ENCODE assay signal across 26 cellular contexts in the genomic region with DNA sequence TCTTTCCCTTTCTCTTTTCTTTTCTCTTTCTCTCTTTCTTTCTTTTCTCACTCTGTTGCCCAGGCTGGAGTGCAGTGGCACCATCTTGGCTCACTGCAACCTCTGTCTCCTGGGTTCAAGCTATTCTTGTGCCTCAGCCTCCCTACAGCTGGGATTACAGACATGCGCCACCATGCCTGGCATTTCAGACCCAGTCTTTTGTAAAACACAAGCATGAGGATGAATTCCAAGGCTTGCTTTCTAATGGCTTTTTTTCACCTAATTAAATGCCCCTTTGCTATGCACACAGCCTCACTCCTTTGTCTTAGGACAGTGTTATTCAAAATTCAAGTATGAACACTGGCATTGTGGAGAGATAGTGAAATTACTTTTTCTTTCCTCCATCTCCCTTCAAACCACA.
"Had no signal": no experiment of that assay in that cellular context is flagged by ENCODE, and none has a peak within 500 bp of the region (broad histone marks: within the 10 kb centered on the region; RNA-seq: fewer than 3 reads in every experiment).

No MANE protein-coding gene starts in this region.

- H3K27ac ChIP-seq: adrenal gland, ascending aorta, brain microvascular endothelial cell, foreskin keratinocyte, ovary, prostate gland, spleen, thoracic aorta, VCaP had no signal

- DNase-seq: activated CD4-positive, alpha-beta T cell treated with anti-CD3 and anti-CD28 coated beads, Interleukin-2, amount 50 U/mL, for 1 hour; activated CD4-positive, CD25-positive, alpha-beta regulatory T cell treated with anti-CD3 and anti-CD28 coated beads, Interleukin-2, amount 50 U/mL, for 72 hours; activated CD8-positive, alpha-beta memory T cell treated with anti-CD3 and anti-CD28 coated beads for 24 hours; activated CD8-positive, alpha-beta memory T cell treated with anti-CD3 and anti-CD28 coated beads, Interleukin-2, amount 50 U/mL, for 4 hours; activated effector memory CD4-positive, alpha-beta T cell treated with anti-CD3 and anti-CD28 coated beads, Interleukin-2, amount 50 U/mL, for 16 hours; activated T-cell treated with anti-CD3 and anti-CD28 coated beads, Interleukin-2, amount 50 U/mL, for 24 hours; adrenal gland; brain microvascular endothelial cell; caudate nucleus; dermis blood vessel endothelial cell; effector CD8-positive, alpha-beta T cell; foreskin keratinocyte; islet precursor cell; left colon; ovary; spleen; stimulated activated CD4-positive, alpha-beta T cell treated with anti-CD3 and anti-CD28 coated beads, Interleukin-4, amount 100 ng/mL, for 1 hour; stimulated activated naive CD4-positive, alpha-beta T cell treated with Interleukin-2 at 50 U/mL for 16 hours had no signal

- H3K27me3 ChIP-seq: adrenal gland, ascending aorta, brain microvascular endothelial cell, foreskin keratinocyte, ovary, spleen had no signal

- H3K4me3 ChIP-seq: adrenal gland, ascending aorta, ovary, prostate gland, spleen, thoracic aorta had no signal

- ATAC-seq: foreskin keratinocyte, left colon had no signal

- H3K4me3 Mint-ChIP-seq: activated naive CD4-positive, alpha-beta T cell treated with anti-CD3 and anti-CD28 coated beads, Interleukin-2, amount 50 U/mL, for 24 hours; activated T-cell treated with anti-CD3 and anti-CD28 coated beads, Interleukin-2, amount 50 U/mL, for 24 hours; memory B cell; natural killer cell treated with Interleukin-12 subunit alpha and Interleukin-12 subunit beta and Interleukin-15 and Interleukin-18, amount 100 ng/mL, for 72 hours; type B pancreatic cell had no signal

- H3K36me3 ChIP-seq: adrenal gland, ascending aorta, brain microvascular endothelial cell, ovary, prostate gland, spleen, thoracic aorta had no signal

- H3K9me3 ChIP-seq: adrenal gland, ascending aorta, ovary, prostate gland, spleen, thoracic aorta had no signal

- H3K27me3 Mint-ChIP-seq: activated naive CD4-positive, alpha-beta T cell treated with anti-CD3 and anti-CD28 coated beads, Interleukin-2, amount 50 U/mL, for 24 hours; activated T-cell treated with anti-CD3 and anti-CD28 coated beads, Interleukin-2, amount 50 U/mL, for 24 hours; memory B cell; natural killer cell treated with Interleukin-12 subunit alpha and Interleukin-12 subunit beta and Interleukin-15 and Interleukin-18, amount 100 ng/mL, for 72 hours; type B pancreatic cell had no signal

- H3K27ac Mint-ChIP-seq: activated naive CD4-positive, alpha-beta T cell treated with anti-CD3 and anti-CD28 coated beads, Interleukin-2, amount 50 U/mL, for 24 hours; activated T-cell treated with anti-CD3 and anti-CD28 coated beads, Interleukin-2, amount 50 U/mL, for 24 hours; memory B cell; natural killer cell treated with Interleukin-12 subunit alpha and Interleukin-12 subunit beta and Interleukin-15 and Interleukin-18, amount 100 ng/mL, for 72 hours; type B pancreatic cell had no signal

- H3K4me1 ChIP-seq: prostate gland had no signal

- H3K9me3 Mint-ChIP-seq: activated naive CD4-positive, alpha-beta T cell treated with anti-CD3 and anti-CD28 coated beads, Interleukin-2, amount 50 U/mL, for 24 hours; natural killer cell treated with Interleukin-12 subunit alpha and Interleukin-12 subunit beta and Interleukin-15 and Interleukin-18, amount 100 ng/mL, for 72 hours; type B pancreatic cell had no signal

- H3K36me3 Mint-ChIP-seq: activated naive CD4-positive, alpha-beta T cell treated with anti-CD3 and anti-CD28 coated beads, Interleukin-2, amount 50 U/mL, for 24 hours; memory B cell; natural killer cell treated with Interleukin-12 subunit alpha and Interleukin-12 subunit beta and Interleukin-15 and Interleukin-18, amount 100 ng/mL, for 72 hours; type B pancreatic cell had no signal
